1 cellular context compared by ENCODE assay signal in the genomic region with DNA sequence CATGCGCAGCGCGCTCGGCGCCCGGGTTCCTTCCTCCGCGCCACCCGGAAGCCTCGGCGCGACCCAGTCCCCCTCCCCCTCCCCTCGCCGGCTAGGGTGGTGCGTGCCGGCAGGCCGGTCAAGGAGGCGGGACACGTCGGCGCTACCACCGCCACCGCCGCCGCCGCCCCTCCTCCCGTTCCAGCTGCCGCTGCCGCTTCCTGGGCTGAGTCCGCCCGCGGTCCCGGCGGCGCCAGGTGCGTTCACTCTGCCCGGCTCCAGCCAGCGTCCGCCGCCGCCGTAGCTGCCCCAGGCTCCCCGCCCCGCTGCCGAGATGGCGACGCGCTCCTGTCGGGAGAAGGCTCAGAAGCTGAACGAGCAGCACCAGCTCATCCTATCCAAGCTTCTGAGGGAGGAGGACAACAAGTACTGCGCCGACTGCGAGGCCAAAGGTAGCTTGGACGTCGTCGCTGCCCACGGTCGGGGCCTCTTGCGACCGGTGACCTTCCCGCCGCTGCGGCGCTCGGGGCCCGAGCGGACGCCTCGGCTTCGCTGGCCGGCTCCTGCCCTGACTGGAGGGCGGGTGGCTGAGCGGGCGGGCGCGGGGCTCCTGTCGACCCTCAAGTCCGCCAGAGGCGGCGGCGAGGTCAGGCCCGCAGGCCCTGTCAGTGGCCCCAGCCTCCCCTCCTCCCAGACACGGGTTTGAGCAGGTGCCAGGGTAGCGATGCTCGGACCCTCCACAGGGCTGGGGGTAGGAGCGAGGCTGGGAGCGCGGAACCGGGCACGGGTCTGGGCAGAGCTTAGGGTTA.
TF ChIP-seq lines count a peak whose summit lies in the region.

SMAP1 (plus strand) TSS at position 173 of the 788 bp plus-strand sequence; CDS start at position 314, 141 bp downstream.

TF ChIP-seq in K562, 482 proteins besides CTCF, POLR2A, EP300 and RAD21 (continued from another document and continues in another):
- TF ChIP-seq, protein P1, sequence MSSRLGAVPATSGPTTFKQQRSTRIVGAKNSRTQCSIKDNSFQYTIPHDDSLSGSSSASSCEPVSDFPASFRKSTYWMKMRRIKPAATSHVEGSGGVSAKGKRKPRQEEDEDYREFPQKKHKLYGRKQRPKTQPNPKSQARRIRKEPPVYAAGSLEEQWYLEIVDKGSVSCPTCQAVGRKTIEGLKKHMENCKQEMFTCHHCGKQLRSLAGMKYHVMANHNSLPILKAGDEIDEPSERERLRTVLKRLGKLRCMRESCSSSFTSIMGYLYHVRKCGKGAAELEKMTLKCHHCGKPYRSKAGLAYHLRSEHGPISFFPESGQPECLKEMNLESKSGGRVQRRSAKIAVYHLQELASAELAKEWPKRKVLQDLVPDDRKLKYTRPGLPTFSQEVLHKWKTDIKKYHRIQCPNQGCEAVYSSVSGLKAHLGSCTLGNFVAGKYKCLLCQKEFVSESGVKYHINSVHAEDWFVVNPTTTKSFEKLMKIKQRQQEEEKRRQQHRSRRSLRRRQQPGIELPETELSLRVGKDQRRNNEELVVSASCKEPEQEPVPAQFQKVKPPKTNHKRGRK (tag; IDR thresholded peaks at IDR 0.05), result no peak
- no peak for TF ChIP-seq HDAC8 (tag; IDR thresholded peaks at IDR 0.05)
- no peak for TF ChIP-seq ZNF239 (CRISPR knock-in tag; IDR thresholded peaks at IDR 0.05)
- TF ChIP-seq FOXK2 (conservative IDR thresholded peaks at IDR 0.05 in 1 of 2, IDR thresholded peaks at IDR 0.05 in 1 of 2; ENCODE audit: low read depth in 2 of 2), result no peak
- no peak for TF ChIP-seq NUFIP1 (IDR thresholded peaks at IDR 0.05; ENCODE audit: partially characterized antibody)
- TF ChIP-seq MECOM (CRISPR knock-in tag; IDR thresholded peaks at IDR 0.05), result no peak
- TF ChIP-seq MAX (CRISPR knock-in tag; IDR thresholded peaks at IDR 0.05), result peak; percentile 85
- TF ChIP-seq MAFK (IDR thresholded peaks at IDR 0.05; ENCODE audit: low read length), result no peak
- TF ChIP-seq ZNF23 (CRISPR knock-in tag; IDR thresholded peaks at IDR 0.05), result no peak
- TF ChIP-seq EWSR1 (IDR thresholded peaks at IDR 0.05; ENCODE audit: borderline replicate concordance, low read depth, partially characterized antibody), result no peak
- no peak for TF ChIP-seq BRD9 (IDR thresholded peaks at IDR 0.05; ENCODE audit: low read depth, partially characterized antibody)
- TF ChIP-seq ZNF354B (CRISPR knock-in tag; IDR thresholded peaks at IDR 0.05), result no peak
- TF ChIP-seq E2F5 (CRISPR knock-in tag; IDR thresholded peaks at IDR 0.05), result 0 out of 2 replicates have a peak, but pooled peaks have one; percentile 42
- TF ChIP-seq GATAD2A (IDR thresholded peaks at IDR 0.05), result no peak
- TF ChIP-seq ZNF639 (CRISPR knock-in tag; conservative IDR thresholded peaks at IDR 0.05 in 1 of 2, IDR thresholded peaks at IDR 0.05 in 1 of 2), result peak in 1 of 2 experiments; percentile 81; a peak in 1 of 4 replicates
- no peak for TF ChIP-seq FOXJ2 (tag; IDR thresholded peaks at IDR 0.05)
- peak; percentile 96 to 97; a peak in 2 of 4 replicates for TF ChIP-seq NRF1 (conservative IDR thresholded peaks at IDR 0.05 in 1 of 2, IDR thresholded peaks at IDR 0.05 in 1 of 2)
- no peak for TF ChIP-seq ARID2 (IDR thresholded peaks at IDR 0.05)
- TF ChIP-seq NR2F6 (CRISPR knock-in tag; IDR thresholded peaks at IDR 0.05), result no peak
- TF ChIP-seq KDM5B (IDR thresholded peaks at IDR 0.05; ENCODE audit: insufficient replicate concordance, low read depth, low read length), result peak; percentile 79
- TF ChIP-seq ZNF274 (IDR thresholded peaks at IDR 0.05; ENCODE audit: borderline replicate concordance, low read depth, low read length), result no peak
- TF ChIP-seq ZKSCAN8 (CRISPR knock-in tag; IDR thresholded peaks at IDR 0.05), result no peak
- TF ChIP-seq MCM3 (IDR thresholded peaks at IDR 0.05), result no peak
- 0 out of 2 replicates have a peak, but pooled peaks have one; percentile 56 for TF ChIP-seq NR3C1 (CRISPR knock-in tag; IDR thresholded peaks at IDR 0.05)
- TF ChIP-seq HMG20A (CRISPR knock-in tag; conservative IDR thresholded peaks at IDR 0.05), result no peak
- no peak for TF ChIP-seq SREBF2 (CRISPR knock-in tag; IDR thresholded peaks at IDR 0.05)
- no peak for TF ChIP-seq CUX1 (CRISPR knock-in tag; IDR thresholded peaks at IDR 0.05)
- TF ChIP-seq FIP1L1 (IDR thresholded peaks at IDR 0.05; ENCODE audit: low read depth, low read length, poor library complexity, severe bottlenecking), result peak; percentile 84
- peak; percentile 90 for TF ChIP-seq HNRNPLL (IDR thresholded peaks at IDR 0.05; ENCODE audit: low read depth, low read length, poor library complexity, severe bottlenecking)
- no peak for TF ChIP-seq ZNF766 (CRISPR knock-in tag; conservative IDR thresholded peaks at IDR 0.05)
- peak; percentile 53; the same call in 1 of the 2 replicates for TF ChIP-seq SUPT5H (IDR thresholded peaks at IDR 0.05)
- TF ChIP-seq ZNF133 (CRISPR knock-in tag; IDR thresholded peaks at IDR 0.05), result no peak
- no peak for TF ChIP-seq NFIC (IDR thresholded peaks at IDR 0.05)
- TF ChIP-seq KLF10 (CRISPR knock-in tag; IDR thresholded peaks at IDR 0.05), result no peak
- no peak for TF ChIP-seq TAL1 (IDR thresholded peaks at IDR 0.05)
- no peak for TF ChIP-seq MCM2 (IDR thresholded peaks at IDR 0.05; ENCODE audit: low read depth)
- TF ChIP-seq ZNF717 (CRISPR knock-in tag; IDR thresholded peaks at IDR 0.05), result no peak
- no peak for TF ChIP-seq NCOA4 (IDR thresholded peaks at IDR 0.05; ENCODE audit: partially characterized antibody)
- TF ChIP-seq ARHGAP35 (IDR thresholded peaks at IDR 0.05; ENCODE audit: partially characterized antibody), result no peak
- TF ChIP-seq HNRNPH1 (optimal IDR thresholded peaks at IDR 0.05; ENCODE audit: low read depth, low read length), result no peak
- TF ChIP-seq ZNF551 (CRISPR knock-in tag; IDR thresholded peaks at IDR 0.05), result no peak
- no peak for TF ChIP-seq XRCC3 (IDR thresholded peaks at IDR 0.05)
- TF ChIP-seq SETDB1 (IDR thresholded peaks at IDR 0.05; ENCODE audit: low read length), result no peak
- TF ChIP-seq, protein P2, sequence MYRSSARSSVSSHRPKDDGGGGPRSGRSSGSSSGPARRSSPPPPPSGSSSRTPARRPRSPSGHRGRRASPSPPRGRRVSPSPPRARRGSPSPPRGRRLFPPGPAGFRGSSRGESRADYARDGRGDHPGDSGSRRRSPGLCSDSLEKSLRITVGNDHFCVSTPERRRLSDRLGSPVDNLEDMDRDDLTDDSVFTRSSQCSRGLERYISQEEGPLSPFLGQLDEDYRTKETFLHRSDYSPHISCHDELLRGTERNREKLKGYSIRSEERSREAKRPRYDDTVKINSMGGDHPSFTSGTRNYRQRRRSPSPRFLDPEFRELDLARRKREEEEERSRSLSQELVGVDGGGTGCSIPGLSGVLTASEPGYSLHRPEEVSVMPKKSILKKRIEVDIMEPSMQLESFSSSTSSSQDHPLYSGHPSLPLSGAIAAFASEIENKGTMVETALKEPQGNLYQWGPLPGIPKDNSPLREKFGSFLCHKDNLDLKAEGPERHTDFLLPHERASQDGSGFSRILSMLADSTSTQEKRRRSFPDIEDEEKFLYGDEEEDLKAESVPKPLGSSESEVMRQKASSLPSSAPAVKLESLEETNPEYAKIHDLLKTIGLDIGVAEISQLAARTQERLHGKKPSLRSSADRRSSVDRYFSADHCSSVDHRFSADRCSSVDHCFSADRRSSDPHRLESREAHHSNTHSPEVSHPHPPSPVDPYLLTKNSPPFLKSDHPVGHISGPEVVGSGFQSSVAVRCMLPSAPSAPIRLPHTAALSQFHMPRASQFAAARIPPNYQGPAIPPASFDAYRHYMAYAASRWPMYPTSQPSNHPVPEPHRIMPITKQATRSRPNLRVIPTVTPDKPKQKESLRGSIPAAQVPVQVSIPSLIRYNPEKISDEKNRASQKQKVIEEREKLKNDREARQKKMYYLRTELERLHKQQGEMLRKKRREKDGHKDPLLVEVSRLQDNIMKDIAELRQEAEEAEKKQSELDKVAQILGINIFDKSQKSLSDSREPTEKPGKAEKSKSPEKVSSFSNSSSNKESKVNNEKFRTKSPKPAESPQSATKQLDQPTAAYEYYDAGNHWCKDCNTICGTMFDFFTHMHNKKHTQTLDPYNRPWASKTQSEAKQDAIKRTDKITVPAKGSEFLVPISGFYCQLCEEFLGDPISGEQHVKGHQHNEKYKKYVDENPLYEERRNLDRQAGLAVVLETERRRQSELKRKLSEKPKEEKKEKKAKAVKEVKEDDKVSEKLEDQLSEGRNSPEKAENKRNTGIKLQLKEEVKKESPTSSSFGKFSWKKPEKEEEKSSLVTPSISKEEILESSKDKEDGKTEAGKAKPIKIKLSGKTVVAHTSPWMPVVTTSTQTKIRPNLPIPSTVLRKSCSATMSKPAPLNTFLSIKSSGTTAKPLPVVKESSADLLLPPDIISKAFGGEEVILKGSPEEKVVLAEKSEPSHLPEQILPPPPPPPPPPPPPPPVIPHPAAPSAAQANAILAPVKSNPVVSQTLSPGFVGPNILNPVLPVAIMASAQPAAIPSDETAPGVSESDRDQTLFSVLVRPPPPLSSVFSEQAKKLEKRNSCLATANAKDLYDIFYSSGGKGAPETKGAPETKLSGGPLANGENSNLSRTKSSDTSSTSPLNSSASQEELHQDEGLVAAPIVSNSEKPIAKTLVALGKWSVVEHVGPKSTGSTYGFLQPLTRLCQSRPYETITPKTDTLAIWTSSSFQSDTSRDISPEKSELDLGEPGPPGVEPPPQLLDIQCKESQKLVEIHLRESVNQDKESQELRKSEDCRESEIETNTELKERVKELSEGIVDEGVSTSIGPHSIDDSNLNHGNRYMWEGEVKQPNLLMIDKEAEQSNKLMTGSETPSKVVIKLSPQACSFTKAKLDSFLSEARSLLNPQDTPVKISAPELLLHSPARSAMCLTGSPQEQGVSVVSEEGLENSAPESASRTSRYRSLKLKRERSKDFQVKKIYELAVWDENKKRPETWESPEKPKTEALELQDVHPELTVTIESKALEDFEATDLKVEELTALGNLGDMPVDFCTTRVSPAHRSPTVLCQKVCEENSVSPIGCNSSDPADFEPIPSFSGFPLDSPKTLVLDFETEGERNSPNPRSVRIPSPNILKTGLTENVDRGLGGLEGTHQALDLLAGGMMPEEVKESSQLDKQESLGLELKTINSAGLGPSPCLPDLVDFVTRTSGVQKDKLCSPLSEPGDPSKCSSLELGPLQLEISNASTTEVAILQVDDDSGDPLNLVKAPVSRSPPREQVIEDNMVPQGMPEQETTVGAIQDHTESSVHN (IDR thresholded peaks at IDR 0.05; ENCODE audit: borderline replicate concordance in 1 of 2, low read depth in 1 of 2), result no peak
- TF ChIP-seq NBN (IDR thresholded peaks at IDR 0.05; ENCODE audit: low read depth), result no peak
- no peak for TF ChIP-seq POLR2B (IDR thresholded peaks at IDR 0.05; ENCODE audit: low read depth, partially characterized antibody)
- no peak for TF ChIP-seq ZNF77 (CRISPR knock-in tag; IDR thresholded peaks at IDR 0.05)
- TF ChIP-seq ZNF780A (CRISPR knock-in tag; IDR thresholded peaks at IDR 0.05), result no peak
